Comparison of ENCODE assay signal across 1 cellular context in the genomic region with DNA sequence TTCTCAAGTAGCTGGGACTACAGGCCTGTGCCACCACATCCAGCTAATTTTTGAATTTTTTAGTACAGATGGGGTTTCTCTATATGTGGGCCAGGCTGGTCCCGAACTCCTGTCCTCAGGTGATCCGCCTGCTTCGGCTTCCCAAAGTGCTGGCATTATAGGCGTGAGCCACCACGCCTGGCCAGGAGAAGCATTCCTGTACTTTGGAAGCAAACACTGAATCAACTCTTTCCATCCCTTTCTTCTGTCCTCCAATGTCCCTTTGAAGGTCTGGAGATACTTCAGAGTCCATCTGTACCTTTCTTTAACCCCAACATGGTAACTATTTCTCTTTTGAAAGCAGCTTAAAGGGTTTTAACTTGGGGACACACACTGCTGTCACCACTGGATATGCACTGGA.
TF ChIP-seq lines count a peak whose summit lies in the region.

No MANE protein-coding gene starts in this region.

TF ChIP-seq in HepG2, 621 proteins besides CTCF, POLR2A, EP300 and RAD21 (continued from another document and continues in another):
- TF ChIP-seq, protein P1, sequence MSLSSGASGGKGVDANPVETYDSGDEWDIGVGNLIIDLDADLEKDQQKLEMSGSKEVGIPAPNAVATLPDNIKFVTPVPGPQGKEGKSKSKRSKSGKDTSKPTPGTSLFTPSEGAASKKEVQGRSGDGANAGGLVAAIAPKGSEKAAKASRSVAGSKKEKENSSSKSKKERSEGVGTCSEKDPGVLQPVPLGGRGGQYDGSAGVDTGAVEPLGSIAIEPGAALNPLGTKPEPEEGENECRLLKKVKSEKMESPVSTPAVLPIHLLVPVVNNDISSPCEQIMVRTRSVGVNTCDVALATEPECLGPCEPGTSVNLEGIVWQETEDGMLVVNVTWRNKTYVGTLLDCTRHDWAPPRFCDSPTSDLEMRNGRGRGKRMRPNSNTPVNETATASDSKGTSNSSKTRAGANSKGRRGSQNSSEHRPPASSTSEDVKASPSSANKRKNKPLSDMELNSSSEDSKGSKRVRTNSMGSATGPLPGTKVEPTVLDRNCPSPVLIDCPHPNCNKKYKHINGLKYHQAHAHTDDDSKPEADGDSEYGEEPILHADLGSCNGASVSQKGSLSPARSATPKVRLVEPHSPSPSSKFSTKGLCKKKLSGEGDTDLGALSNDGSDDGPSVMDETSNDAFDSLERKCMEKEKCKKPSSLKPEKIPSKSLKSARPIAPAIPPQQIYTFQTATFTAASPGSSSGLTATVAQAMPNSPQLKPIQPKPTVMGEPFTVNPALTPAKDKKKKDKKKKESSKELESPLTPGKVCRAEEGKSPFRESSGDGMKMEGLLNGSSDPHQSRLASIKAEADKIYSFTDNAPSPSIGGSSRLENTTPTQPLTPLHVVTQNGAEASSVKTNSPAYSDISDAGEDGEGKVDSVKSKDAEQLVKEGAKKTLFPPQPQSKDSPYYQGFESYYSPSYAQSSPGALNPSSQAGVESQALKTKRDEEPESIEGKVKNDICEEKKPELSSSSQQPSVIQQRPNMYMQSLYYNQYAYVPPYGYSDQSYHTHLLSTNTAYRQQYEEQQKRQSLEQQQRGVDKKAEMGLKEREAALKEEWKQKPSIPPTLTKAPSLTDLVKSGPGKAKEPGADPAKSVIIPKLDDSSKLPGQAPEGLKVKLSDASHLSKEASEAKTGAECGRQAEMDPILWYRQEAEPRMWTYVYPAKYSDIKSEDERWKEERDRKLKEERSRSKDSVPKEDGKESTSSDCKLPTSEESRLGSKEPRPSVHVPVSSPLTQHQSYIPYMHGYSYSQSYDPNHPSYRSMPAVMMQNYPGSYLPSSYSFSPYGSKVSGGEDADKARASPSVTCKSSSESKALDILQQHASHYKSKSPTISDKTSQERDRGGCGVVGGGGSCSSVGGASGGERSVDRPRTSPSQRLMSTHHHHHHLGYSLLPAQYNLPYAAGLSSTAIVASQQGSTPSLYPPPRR (CRISPR knock-in tag; IDR thresholded peaks at IDR 0.05; ENCODE audit: borderline replicate concordance): peak; percentile 43; the same call in 1 of the 2 replicates
- TF ChIP-seq SRF (IDR thresholded peaks at IDR 0.05; ENCODE audit: low read depth, low read length) (no peak), CHD4 (IDR thresholded peaks at IDR 0.05; ENCODE audit: borderline replicate concordance, low read length) (peak; percentile 70; the same call in 1 of the 2 replicates), SOX13 (IDR thresholded peaks at IDR 0.05) (peak; percentile 36; the same call in 1 of the 2 replicates), SOX13 (CRISPR knock-in tag; conservative IDR thresholded peaks at IDR 0.05 in 1 of 2, IDR thresholded peaks at IDR 0.05 in 1 of 2) (peak in 1 of 2 experiments; percentile 70; a peak in 2 of 4 replicates), TBP (CRISPR knock-in tag; IDR thresholded peaks at IDR 0.05) (no peak), ZZZ3 (CRISPR knock-in tag; IDR thresholded peaks at IDR 0.05; ENCODE audit: borderline replicate concordance) (no peak), ZNF350 (CRISPR knock-in tag; IDR thresholded peaks at IDR 0.05; ENCODE audit: borderline replicate concordance, low read depth) (0 out of 2 replicates have a peak, but pooled peaks have one; percentile 56), RAD51 (IDR thresholded peaks at IDR 0.05; ENCODE audit: borderline replicate concordance) (no peak), BHLHE40 (IDR thresholded peaks at IDR 0.05; ENCODE audit: low read length) (0 out of 2 replicates have a peak, but pooled peaks have one; percentile 19), ZNF234 (CRISPR knock-in tag; conservative IDR thresholded peaks at IDR 0.05) (no peak), ZNF292 (CRISPR knock-in tag; IDR thresholded peaks at IDR 0.05; ENCODE audit: borderline replicate concordance, low read depth) (peak; percentile 49; the same call in 1 of the 2 replicates), FOXO1 (CRISPR knock-in tag; IDR thresholded peaks at IDR 0.05) (peak; percentile 34; the same call in 1 of the 2 replicates), ZSCAN31 (CRISPR knock-in tag; IDR thresholded peaks at IDR 0.05; ENCODE audit: low read depth) (no peak), MIXL1 (CRISPR knock-in tag; IDR thresholded peaks at IDR 0.05) (0 out of 2 replicates have a peak, but pooled peaks have one; percentile 10), ETV6 (CRISPR knock-in tag; conservative IDR thresholded peaks at IDR 0.05) (no peak), ZC3H4 (CRISPR knock-in tag; IDR thresholded peaks at IDR 0.05; ENCODE audit: borderline replicate concordance) (no peak), ZNF24 (IDR thresholded peaks at IDR 0.05) (0 out of 2 replicates have a peak, but pooled peaks have one; percentile 40), NCOR1 (IDR thresholded peaks at IDR 0.05; ENCODE audit: borderline replicate concordance, low read length) (peak; percentile 68; the same call in 1 of the 2 replicates), RARG (CRISPR knock-in tag; IDR thresholded peaks at IDR 0.05; ENCODE audit: low read depth) (no peak), TEAD3 (CRISPR knock-in tag; optimal IDR thresholded peaks at IDR 0.05; ENCODE audit: borderline replicate concordance) (peak; percentile 83), HOXA5 (CRISPR knock-in tag; IDR thresholded peaks at IDR 0.05) (no peak), RFX5 (IDR thresholded peaks at IDR 0.05; ENCODE audit: low read depth, low read length) (no peak), XRCC5 (optimal IDR thresholded peaks at IDR 0.05; ENCODE audit: low read length) (no peak), ZFP90 (CRISPR knock-in tag; IDR thresholded peaks at IDR 0.05; ENCODE audit: borderline replicate concordance) (no peak)
- TF ChIP-seq, protein P2, sequence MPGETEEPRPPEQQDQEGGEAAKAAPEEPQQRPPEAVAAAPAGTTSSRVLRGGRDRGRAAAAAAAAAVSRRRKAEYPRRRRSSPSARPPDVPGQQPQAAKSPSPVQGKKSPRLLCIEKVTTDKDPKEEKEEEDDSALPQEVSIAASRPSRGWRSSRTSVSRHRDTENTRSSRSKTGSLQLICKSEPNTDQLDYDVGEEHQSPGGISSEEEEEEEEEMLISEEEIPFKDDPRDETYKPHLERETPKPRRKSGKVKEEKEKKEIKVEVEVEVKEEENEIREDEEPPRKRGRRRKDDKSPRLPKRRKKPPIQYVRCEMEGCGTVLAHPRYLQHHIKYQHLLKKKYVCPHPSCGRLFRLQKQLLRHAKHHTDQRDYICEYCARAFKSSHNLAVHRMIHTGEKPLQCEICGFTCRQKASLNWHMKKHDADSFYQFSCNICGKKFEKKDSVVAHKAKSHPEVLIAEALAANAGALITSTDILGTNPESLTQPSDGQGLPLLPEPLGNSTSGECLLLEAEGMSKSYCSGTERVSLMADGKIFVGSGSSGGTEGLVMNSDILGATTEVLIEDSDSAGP (CRISPR knock-in tag; IDR thresholded peaks at IDR 0.05; ENCODE audit: borderline replicate concordance): peak; percentile 20; the same call in 1 of the 2 replicates
- TF ChIP-seq, protein P3, sequence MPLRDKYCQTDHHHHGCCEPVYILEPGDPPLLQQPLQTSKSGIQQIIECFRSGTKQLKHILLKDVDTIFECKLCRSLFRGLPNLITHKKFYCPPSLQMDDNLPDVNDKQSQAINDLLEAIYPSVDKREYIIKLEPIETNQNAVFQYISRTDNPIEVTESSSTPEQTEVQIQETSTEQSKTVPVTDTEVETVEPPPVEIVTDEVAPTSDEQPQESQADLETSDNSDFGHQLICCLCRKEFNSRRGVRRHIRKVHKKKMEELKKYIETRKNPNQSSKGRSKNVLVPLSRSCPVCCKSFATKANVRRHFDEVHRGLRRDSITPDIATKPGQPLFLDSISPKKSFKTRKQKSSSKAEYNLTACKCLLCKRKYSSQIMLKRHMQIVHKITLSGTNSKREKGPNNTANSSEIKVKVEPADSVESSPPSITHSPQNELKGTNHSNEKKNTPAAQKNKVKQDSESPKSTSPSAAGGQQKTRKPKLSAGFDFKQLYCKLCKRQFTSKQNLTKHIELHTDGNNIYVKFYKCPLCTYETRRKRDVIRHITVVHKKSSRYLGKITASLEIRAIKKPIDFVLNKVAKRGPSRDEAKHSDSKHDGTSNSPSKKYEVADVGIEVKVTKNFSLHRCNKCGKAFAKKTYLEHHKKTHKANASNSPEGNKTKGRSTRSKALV (CRISPR knock-in tag; IDR thresholded peaks at IDR 0.05): no peak
- TF ChIP-seq, protein P4, sequence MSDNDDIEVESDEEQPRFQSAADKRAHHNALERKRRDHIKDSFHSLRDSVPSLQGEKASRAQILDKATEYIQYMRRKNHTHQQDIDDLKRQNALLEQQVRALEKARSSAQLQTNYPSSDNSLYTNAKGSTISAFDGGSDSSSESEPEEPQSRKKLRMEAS (IDR thresholded peaks at IDR 0.05): peak; percentile 37; the same call in 1 of the 2 replicates
- TF ChIP-seq, protein P5, sequence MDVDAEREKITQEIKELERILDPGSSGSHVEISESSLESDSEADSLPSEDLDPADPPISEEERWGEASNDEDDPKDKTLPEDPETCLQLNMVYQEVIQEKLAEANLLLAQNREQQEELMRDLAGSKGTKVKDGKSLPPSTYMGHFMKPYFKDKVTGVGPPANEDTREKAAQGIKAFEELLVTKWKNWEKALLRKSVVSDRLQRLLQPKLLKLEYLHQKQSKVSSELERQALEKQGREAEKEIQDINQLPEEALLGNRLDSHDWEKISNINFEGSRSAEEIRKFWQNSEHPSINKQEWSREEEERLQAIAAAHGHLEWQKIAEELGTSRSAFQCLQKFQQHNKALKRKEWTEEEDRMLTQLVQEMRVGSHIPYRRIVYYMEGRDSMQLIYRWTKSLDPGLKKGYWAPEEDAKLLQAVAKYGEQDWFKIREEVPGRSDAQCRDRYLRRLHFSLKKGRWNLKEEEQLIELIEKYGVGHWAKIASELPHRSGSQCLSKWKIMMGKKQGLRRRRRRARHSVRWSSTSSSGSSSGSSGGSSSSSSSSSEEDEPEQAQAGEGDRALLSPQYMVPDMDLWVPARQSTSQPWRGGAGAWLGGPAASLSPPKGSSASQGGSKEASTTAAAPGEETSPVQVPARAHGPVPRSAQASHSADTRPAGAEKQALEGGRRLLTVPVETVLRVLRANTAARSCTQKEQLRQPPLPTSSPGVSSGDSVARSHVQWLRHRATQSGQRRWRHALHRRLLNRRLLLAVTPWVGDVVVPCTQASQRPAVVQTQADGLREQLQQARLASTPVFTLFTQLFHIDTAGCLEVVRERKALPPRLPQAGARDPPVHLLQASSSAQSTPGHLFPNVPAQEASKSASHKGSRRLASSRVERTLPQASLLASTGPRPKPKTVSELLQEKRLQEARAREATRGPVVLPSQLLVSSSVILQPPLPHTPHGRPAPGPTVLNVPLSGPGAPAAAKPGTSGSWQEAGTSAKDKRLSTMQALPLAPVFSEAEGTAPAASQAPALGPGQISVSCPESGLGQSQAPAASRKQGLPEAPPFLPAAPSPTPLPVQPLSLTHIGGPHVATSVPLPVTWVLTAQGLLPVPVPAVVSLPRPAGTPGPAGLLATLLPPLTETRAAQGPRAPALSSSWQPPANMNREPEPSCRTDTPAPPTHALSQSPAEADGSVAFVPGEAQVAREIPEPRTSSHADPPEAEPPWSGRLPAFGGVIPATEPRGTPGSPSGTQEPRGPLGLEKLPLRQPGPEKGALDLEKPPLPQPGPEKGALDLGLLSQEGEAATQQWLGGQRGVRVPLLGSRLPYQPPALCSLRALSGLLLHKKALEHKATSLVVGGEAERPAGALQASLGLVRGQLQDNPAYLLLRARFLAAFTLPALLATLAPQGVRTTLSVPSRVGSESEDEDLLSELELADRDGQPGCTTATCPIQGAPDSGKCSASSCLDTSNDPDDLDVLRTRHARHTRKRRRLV (CRISPR knock-in tag; IDR thresholded peaks at IDR 0.05): no peak
- TF ChIP-seq, protein P6, sequence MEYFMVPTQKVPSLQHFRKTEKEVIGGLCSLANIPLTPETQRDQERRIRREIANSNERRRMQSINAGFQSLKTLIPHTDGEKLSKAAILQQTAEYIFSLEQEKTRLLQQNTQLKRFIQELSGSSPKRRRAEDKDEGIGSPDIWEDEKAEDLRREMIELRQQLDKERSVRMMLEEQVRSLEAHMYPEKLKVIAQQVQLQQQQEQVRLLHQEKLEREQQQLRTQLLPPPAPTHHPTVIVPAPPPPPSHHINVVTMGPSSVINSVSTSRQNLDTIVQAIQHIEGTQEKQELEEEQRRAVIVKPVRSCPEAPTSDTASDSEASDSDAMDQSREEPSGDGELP (IDR thresholded peaks at IDR 0.05; ENCODE audit: borderline replicate concordance, low read depth): no peak
- TF ChIP-seq, protein P7, sequence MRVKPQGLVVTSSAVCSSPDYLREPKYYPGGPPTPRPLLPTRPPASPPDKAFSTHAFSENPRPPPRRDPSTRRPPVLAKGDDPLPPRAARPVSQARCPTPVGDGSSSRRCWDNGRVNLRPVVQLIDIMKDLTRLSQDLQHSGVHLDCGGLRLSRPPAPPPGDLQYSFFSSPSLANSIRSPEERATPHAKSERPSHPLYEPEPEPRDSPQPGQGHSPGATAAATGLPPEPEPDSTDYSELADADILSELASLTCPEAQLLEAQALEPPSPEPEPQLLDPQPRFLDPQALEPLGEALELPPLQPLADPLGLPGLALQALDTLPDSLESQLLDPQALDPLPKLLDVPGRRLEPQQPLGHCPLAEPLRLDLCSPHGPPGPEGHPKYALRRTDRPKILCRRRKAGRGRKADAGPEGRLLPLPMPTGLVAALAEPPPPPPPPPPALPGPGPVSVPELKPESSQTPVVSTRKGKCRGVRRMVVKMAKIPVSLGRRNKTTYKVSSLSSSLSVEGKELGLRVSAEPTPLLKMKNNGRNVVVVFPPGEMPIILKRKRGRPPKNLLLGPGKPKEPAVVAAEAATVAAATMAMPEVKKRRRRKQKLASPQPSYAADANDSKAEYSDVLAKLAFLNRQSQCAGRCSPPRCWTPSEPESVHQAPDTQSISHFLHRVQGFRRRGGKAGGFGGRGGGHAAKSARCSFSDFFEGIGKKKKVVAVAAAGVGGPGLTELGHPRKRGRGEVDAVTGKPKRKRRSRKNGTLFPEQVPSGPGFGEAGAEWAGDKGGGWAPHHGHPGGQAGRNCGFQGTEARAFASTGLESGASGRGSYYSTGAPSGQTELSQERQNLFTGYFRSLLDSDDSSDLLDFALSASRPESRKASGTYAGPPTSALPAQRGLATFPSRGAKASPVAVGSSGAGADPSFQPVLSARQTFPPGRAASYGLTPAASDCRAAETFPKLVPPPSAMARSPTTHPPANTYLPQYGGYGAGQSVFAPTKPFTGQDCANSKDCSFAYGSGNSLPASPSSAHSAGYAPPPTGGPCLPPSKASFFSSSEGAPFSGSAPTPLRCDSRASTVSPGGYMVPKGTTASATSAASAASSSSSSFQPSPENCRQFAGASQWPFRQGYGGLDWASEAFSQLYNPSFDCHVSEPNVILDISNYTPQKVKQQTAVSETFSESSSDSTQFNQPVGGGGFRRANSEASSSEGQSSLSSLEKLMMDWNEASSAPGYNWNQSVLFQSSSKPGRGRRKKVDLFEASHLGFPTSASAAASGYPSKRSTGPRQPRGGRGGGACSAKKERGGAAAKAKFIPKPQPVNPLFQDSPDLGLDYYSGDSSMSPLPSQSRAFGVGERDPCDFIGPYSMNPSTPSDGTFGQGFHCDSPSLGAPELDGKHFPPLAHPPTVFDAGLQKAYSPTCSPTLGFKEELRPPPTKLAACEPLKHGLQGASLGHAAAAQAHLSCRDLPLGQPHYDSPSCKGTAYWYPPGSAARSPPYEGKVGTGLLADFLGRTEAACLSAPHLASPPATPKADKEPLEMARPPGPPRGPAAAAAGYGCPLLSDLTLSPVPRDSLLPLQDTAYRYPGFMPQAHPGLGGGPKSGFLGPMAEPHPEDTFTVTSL (CRISPR knock-in tag; IDR thresholded peaks at IDR 0.05; ENCODE audit: borderline replicate concordance): peak; percentile 38; the same call in 1 of the 2 replicates
